In genomic region chr21:46289655-46290178, GRCh38 we compare ENCODE assay signal across 3 cellular contexts.
TF ChIP-seq lines count a peak whose summit lies in the region.

No MANE protein-coding gene starts in this region.

TF ChIP-seq in SK-N-SH, 30 proteins besides CTCF, POLR2A, EP300 and RAD21:
- no peak for TF ChIP-seq REST (IDR thresholded peaks at IDR 0.05; ENCODE audit: low read depth, low read length)
- no peak for TF ChIP-seq IRF3 (IDR thresholded peaks at IDR 0.05; ENCODE audit: low read depth, low read length)
- peak; percentile 71 for TF ChIP-seq RFX5 (IDR thresholded peaks at IDR 0.05; ENCODE audit: low read length)

TF ChIP-seq in SK-N-SH treated with all-trans-retinoic acid at 6 μM for 48 hours, 23 proteins besides CTCF, POLR2A, EP300 and RAD21:
- TF ChIP-seq PPARA (CRISPR knock-in tag; IDR thresholded peaks at IDR 0.05; ENCODE audit: borderline replicate concordance) (no peak), RARB (CRISPR knock-in tag; IDR thresholded peaks at IDR 0.05) (no peak), ZFP3 (CRISPR knock-in tag; IDR thresholded peaks at IDR 0.05) (no peak), PATZ1 (CRISPR knock-in tag; IDR thresholded peaks at IDR 0.05; ENCODE audit: borderline replicate concordance) (no peak), ZNF70 (CRISPR knock-in tag; IDR thresholded peaks at IDR 0.05) (no peak), ISL1 (CRISPR knock-in tag; IDR thresholded peaks at IDR 0.05) (no peak), TOX (CRISPR knock-in tag; IDR thresholded peaks at IDR 0.05; ENCODE audit: borderline replicate concordance) (no peak), CSDC2 (CRISPR knock-in tag; IDR thresholded peaks at IDR 0.05) (no peak), POU6F1 (CRISPR knock-in tag; IDR thresholded peaks at IDR 0.05; ENCODE audit: borderline replicate concordance, low read depth) (no peak), ZFP30 (CRISPR knock-in tag; IDR thresholded peaks at IDR 0.05) (no peak), BACH2 (CRISPR knock-in tag; IDR thresholded peaks at IDR 0.05; ENCODE audit: borderline replicate concordance) (no peak), ZC3H10 (CRISPR knock-in tag; IDR thresholded peaks at IDR 0.05) (no peak), ESRRG (CRISPR knock-in tag; IDR thresholded peaks at IDR 0.05) (no peak), CREB5 (CRISPR knock-in tag; IDR thresholded peaks at IDR 0.05; ENCODE audit: low read depth) (no peak), SNAI2 (CRISPR knock-in tag; IDR thresholded peaks at IDR 0.05) (no peak), ZNF565 (CRISPR knock-in tag; conservative IDR thresholded peaks at IDR 0.05; ENCODE audit: low read depth) (no peak), TSHZ2 (CRISPR knock-in tag; IDR thresholded peaks at IDR 0.05) (no peak), ARNTL (CRISPR knock-in tag; IDR thresholded peaks at IDR 0.05; ENCODE audit: borderline replicate concordance, low read depth) (no peak), ZNF8 (CRISPR knock-in tag; IDR thresholded peaks at IDR 0.05) (no peak), CSRNP3 (CRISPR knock-in tag; IDR thresholded peaks at IDR 0.05) (no peak)

TF ChIP-seq in H1, 55 proteins besides CTCF, POLR2A, EP300 and RAD21:
- TF ChIP-seq POU5F1 (IDR thresholded peaks at IDR 0.05; ENCODE audit: low read depth, low read length), result no peak
- no peak for TF ChIP-seq TAF7 (optimal IDR thresholded peaks at IDR 0.05; ENCODE audit: borderline replicate concordance, low read depth, low read length)
- no peak for TF ChIP-seq NANOG (IDR thresholded peaks at IDR 0.05; ENCODE audit: insufficient read depth, low read depth, low read length, poor library complexity, severe bottlenecking)
- TF ChIP-seq CBX8 (IDR thresholded peaks at IDR 0.05; ENCODE audit: borderline replicate concordance, low read depth, low read length), result no peak
- TF ChIP-seq CHD7 (IDR thresholded peaks at IDR 0.05; ENCODE audit: insufficient replicate concordance, low read length), result no peak
- no peak for TF ChIP-seq PHF8 (conservative IDR thresholded peaks at IDR 0.05; ENCODE audit: low read depth, low read length)
- no peak for TF ChIP-seq GTF2F1 (IDR thresholded peaks at IDR 0.05; ENCODE audit: borderline replicate concordance, low read depth, low read length)
- TF ChIP-seq SP4 (IDR thresholded peaks at IDR 0.05; ENCODE audit: low read length), result no peak
- no peak for TF ChIP-seq NRF1 (IDR thresholded peaks at IDR 0.05; ENCODE audit: low read depth, low read length)
- TF ChIP-seq ASH2L (IDR thresholded peaks at IDR 0.05; ENCODE audit: low read length), result no peak
- no peak for TF ChIP-seq GABPA (IDR thresholded peaks at IDR 0.05; ENCODE audit: borderline replicate concordance, insufficient read depth, low read length)
- TF ChIP-seq EGR1 (IDR thresholded peaks at IDR 0.05; ENCODE audit: borderline replicate concordance, low read depth, low read length), result no peak
- no peak for TF ChIP-seq BRCA1 (IDR thresholded peaks at IDR 0.05; ENCODE audit: low read depth, low read length)
- no peak for TF ChIP-seq CEBPB (IDR thresholded peaks at IDR 0.05; ENCODE audit: low read depth, low read length)
- TF ChIP-seq ATF2 (IDR thresholded peaks at IDR 0.05; ENCODE audit: low read length), result no peak
- no peak for TF ChIP-seq BCL11A (IDR thresholded peaks at IDR 0.05; ENCODE audit: low read depth in 2 of 2, low read length in 2 of 2)
- no peak for TF ChIP-seq SUZ12 (IDR thresholded peaks at IDR 0.05; ENCODE audit: low read length)
